ENCODE assay signal across 1 cellular context in the genomic region with DNA sequence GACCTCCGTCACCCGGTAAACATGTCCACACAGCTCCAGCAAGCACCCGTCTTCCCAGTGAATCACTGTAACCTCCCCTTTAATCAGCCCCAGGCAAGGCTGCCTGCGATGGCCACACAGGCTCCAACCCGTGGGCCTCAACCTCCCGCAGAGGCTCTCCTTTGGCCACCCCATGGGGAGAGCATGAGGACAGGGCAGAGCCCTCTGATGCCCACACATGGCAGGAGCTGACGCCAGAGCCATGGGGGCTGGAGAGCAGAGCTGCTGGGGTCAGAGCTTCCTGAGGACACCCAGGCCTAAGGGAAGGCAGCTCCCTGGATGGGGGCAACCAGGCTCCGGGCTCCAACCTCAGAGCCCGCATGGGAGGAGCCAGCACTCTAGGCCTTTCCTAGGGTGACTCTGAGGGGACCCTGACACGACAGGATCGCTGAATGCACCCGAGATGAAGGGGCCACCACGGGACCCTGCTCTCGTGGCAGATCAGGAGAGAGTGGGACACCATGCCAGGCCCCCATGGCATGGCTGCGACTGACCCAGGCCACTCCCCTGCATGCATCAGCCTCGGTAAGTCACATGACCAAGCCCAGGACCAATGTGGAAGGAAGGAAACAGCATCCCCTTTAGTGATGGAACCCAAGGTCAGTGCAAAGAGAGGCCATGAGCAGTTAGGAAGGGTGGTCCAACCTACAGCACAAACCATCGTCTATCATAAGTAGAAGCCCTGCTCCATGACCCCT.
TF ChIP-seq lines count a peak whose summit lies in the region.

No MANE protein-coding gene starts in this region.

TF ChIP-seq in HepG2, 621 proteins besides CTCF, POLR2A, EP300 and RAD21:
- TF ChIP-seq ZNF180 (CRISPR knock-in tag; IDR thresholded peaks at IDR 0.05; ENCODE audit: borderline replicate concordance, low read depth): no peak
- TF ChIP-seq RFX3 (CRISPR knock-in tag; IDR thresholded peaks at IDR 0.05): no peak
- TF ChIP-seq ELK4 (CRISPR knock-in tag; IDR thresholded peaks at IDR 0.05; ENCODE audit: borderline replicate concordance): no peak
- TF ChIP-seq MYPOP (CRISPR knock-in tag; IDR thresholded peaks at IDR 0.05): no peak
- TF ChIP-seq, protein P1, sequence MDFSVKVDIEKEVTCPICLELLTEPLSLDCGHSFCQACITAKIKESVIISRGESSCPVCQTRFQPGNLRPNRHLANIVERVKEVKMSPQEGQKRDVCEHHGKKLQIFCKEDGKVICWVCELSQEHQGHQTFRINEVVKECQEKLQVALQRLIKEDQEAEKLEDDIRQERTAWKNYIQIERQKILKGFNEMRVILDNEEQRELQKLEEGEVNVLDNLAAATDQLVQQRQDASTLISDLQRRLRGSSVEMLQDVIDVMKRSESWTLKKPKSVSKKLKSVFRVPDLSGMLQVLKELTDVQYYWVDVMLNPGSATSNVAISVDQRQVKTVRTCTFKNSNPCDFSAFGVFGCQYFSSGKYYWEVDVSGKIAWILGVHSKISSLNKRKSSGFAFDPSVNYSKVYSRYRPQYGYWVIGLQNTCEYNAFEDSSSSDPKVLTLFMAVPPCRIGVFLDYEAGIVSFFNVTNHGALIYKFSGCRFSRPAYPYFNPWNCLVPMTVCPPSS (IDR thresholded peaks at IDR 0.05): no peak
TF ChIP-seq in HepG2: peak in this region for 0.
